Comparison of ENCODE assay signal across 8 cellular contexts in genomic region chr2:69798466-69798908, GRCh38. TPM values are rescaled to one million over a fixed set of nuclear protein-coding genes. Genes with fewer than 3 reads are reported as not detected.
DNase-seq lines count a peak whose midpoint lies in the region; ATAC-seq, FAIRE-seq and TF ChIP-seq lines count a peak whose summit lies in the region.

No MANE protein-coding gene starts in this region.

- H3K36me3 ChIP-seq in small intestine (ENCODE audit: control insufficient read depth in 2 of 2, insufficient read depth in 2 of 2, low read length in 2 of 2): peaks cover 3 to 7% of the 10 kb centered on the region in 2 donors

- H3K27ac ChIP-seq in small intestine (ENCODE audit: low read depth in 1 of 2, low read length in 1 of 2): peak overlapping the region; percentile 77 to 85

- H3K27me3 ChIP-seq in small intestine (ENCODE audit: control insufficient read depth in 2 of 2, insufficient read depth in 2 of 2, low read length in 2 of 2): no peaks in the 10 kb centered on the region

- intact Hi-C loops in left cardiac atrium (cut with DNase I): no loop called here

- no peak overlapping the region for H3K4me3 ChIP-seq in small intestine (ENCODE audit: low read depth in 1 of 2, low read length in 2 of 2)

- peak; percentile 48 for DNase-seq in left cardiac atrium
- peak; percentile 49 for DNase-seq in small intestine
- DNase-seq in activated CD4-positive, CD25-positive, alpha-beta regulatory T cell treated with anti-CD3 and anti-CD28 coated beads, Interleukin-2, amount 50 U/mL, for 72 hours: no peak
- DNase-seq in NCI-H2171 treated with DMSO at 0.1 percent for 48 hours (lab: John Stamatoyannopoulos, UW): no peak
- DNase-seq in activated naive CD4-positive, alpha-beta T cell treated with anti-CD3 and anti-CD28 coated beads, Interleukin-2, amount 50 U/mL, for 16 hours: no peak
- DNase-seq in effector CD8-positive, alpha-beta T cell (lab: John Stamatoyannopoulos, UW): no peak

- FAIRE-seq in small intestine (lab: Jason Lieb, UNC): no peak

- no peaks in the 10 kb centered on the region for H3K9me3 ChIP-seq in small intestine (ENCODE audit: control insufficient read depth, low read depth)

- whole genome bisulfite sequencing in small intestine, 3 donors: 13 to 31% (median 20%) methylated on average over 7 of the region's 7 CpGs

- ATAC-seq in GM21576 (IDR thresholded peaks at IDR 0.05; ENCODE audit: unreplicated experiment) (peak; percentile 4), SK-N-SH treated with all-trans-retinoic acid at 6 μM for 48 hours (peak; percentile 70), left cardiac atrium (peak; percentile 51 to 78)

- H3K4me1 ChIP-seq in small intestine (ENCODE audit: control insufficient read depth in 2 of 2, insufficient read depth in 1 of 2, low read depth in 1 of 2, low read length in 1 of 2): peaks cover 8 to 12% of the 10 kb centered on the region in 2 donors

TF ChIP-seq in SK-N-SH treated with all-trans-retinoic acid at 6 μM for 48 hours, 23 proteins besides CTCF, POLR2A, EP300 and RAD21:
- no peak for TF ChIP-seq PPARA (CRISPR knock-in tag; IDR thresholded peaks at IDR 0.05; ENCODE audit: borderline replicate concordance)
- TF ChIP-seq ZNF8 (CRISPR knock-in tag; IDR thresholded peaks at IDR 0.05): no peak
- no peak for TF ChIP-seq SNAI2 (CRISPR knock-in tag; IDR thresholded peaks at IDR 0.05)
- TF ChIP-seq ARNTL (CRISPR knock-in tag; IDR thresholded peaks at IDR 0.05; ENCODE audit: borderline replicate concordance, low read depth): no peak
- no peak for TF ChIP-seq TSHZ2 (CRISPR knock-in tag; IDR thresholded peaks at IDR 0.05)
- TF ChIP-seq ISL1 (CRISPR knock-in tag; IDR thresholded peaks at IDR 0.05): no peak
- TF ChIP-seq TCF4 (CRISPR knock-in tag; IDR thresholded peaks at IDR 0.05; ENCODE audit: borderline replicate concordance): no peak
- TF ChIP-seq GLIS3 (CRISPR knock-in tag; IDR thresholded peaks at IDR 0.05): no peak
- no peak for TF ChIP-seq ZNF70 (CRISPR knock-in tag; IDR thresholded peaks at IDR 0.05)
- no peak for TF ChIP-seq BACH2 (CRISPR knock-in tag; IDR thresholded peaks at IDR 0.05; ENCODE audit: borderline replicate concordance)
- no peak for TF ChIP-seq OSR1 (CRISPR knock-in tag; IDR thresholded peaks at IDR 0.05)
- no peak for TF ChIP-seq CSRNP3 (CRISPR knock-in tag; IDR thresholded peaks at IDR 0.05)
- no peak for TF ChIP-seq ZC3H10 (CRISPR knock-in tag; IDR thresholded peaks at IDR 0.05)
- no peak for TF ChIP-seq CSDC2 (CRISPR knock-in tag; IDR thresholded peaks at IDR 0.05)
- no peak for TF ChIP-seq TOX (CRISPR knock-in tag; IDR thresholded peaks at IDR 0.05; ENCODE audit: borderline replicate concordance)
- no peak for TF ChIP-seq PATZ1 (CRISPR knock-in tag; IDR thresholded peaks at IDR 0.05; ENCODE audit: borderline replicate concordance)
- no peak for TF ChIP-seq ZFP3 (CRISPR knock-in tag; IDR thresholded peaks at IDR 0.05)
- TF ChIP-seq POU6F1 (CRISPR knock-in tag; IDR thresholded peaks at IDR 0.05; ENCODE audit: borderline replicate concordance, low read depth): no peak
- TF ChIP-seq ESRRG (CRISPR knock-in tag; IDR thresholded peaks at IDR 0.05): no peak

RNA-seq across cellular contexts. Expression of gene GMCL1, which starts 31.0 kb away (rescaled TPM):
- 1 to 10 TPM; 4.8 to 7.1 TPM for total RNA-seq in left cardiac atrium
- polyA plus RNA-seq in small intestine: 10 to 100 TPM; 13.6 to 18.1 (median 17.3) TPM

RNA-seq across cellular contexts. Expression of gene ANXA4, which starts 56.6 kb away (rescaled TPM):
- total RNA-seq in left cardiac atrium: 10 to 100 TPM; 41.3 to 50.4 TPM
- 100 to 1,000 TPM; 289 to 317 (median 309) TPM for polyA plus RNA-seq in small intestine

Comparison
In these comparisons a context has a peak if more than half of its experiments do, and no peak if none do; other contexts are left out.
1. ATAC-seq: peak in every context shown above with its lines; median percentile 70 in SK-N-SH treated with all-trans-retinoic acid at 6 μM for 48 hours; 64 in left cardiac atrium; 4 in GM21576.
2. DNase-seq: peak in left cardiac atrium (single experiment) and small intestine (single experiment); none in activated CD4-positive, CD25-positive, alpha-beta regulatory T cell treated with anti-CD3 and anti-CD28 coated beads, Interleukin-2, amount 50 U/mL, for 72 hours (single experiment), NCI-H2171 treated with DMSO at 0.1 percent for 48 hours (single experiment), activated naive CD4-positive, alpha-beta T cell treated with anti-CD3 and anti-CD28 coated beads, Interleukin-2, amount 50 U/mL, for 16 hours (single experiment) and effector CD8-positive, alpha-beta T cell (single experiment).